Comparison of ENCODE assay signal across 25 cellular contexts in genomic region chr18:9931146-9931545, GRCh38. TPM values are rescaled to one million over a fixed set of nuclear protein-coding genes. Genes with fewer than 3 reads are reported as not detected.
"Had no signal": no experiment of that assay in that cellular context is flagged by ENCODE, and none has a peak within 500 bp of the region (broad histone marks: within the 10 kb centered on the region; RNA-seq: fewer than 3 reads in every experiment).

No MANE protein-coding gene starts in this region.

- H3K27me3 Mint-ChIP-seq: activated CD4-positive, alpha-beta T cell treated with anti-CD3 and anti-CD28 coated beads, Interleukin-2, amount 10 ng/mL, durations not matched to agents 7 days and 5 days; activated naive CD4-positive, alpha-beta T cell treated with anti-CD3 and anti-CD28 coated beads, Interleukin-2, amount 10 ng/mL, durations not matched to agents 7 days and 5 days; effector memory CD8-positive, alpha-beta T cell; natural killer cell treated with Interleukin-12 subunit alpha and Interleukin-12 subunit beta and Interleukin-15 and Interleukin-18, amount 100 ng/mL, for 72 hours had no signal

- H3K9ac ChIP-seq: parathyroid adenoma had no signal

- H3K4me3 Mint-ChIP-seq: activated CD4-positive, alpha-beta T cell treated with anti-CD3 and anti-CD28 coated beads, Interleukin-2, amount 10 ng/mL, durations not matched to agents 7 days and 5 days; activated CD8-positive, alpha-beta T cell treated with anti-CD3 and anti-CD28 coated beads, Interleukin-2, amount 10 ng/mL, durations not matched to agents 7 days and 5 days; activated naive CD4-positive, alpha-beta T cell treated with anti-CD3 and anti-CD28 coated beads, Interleukin-2, amount 10 ng/mL, durations not matched to agents 7 days and 5 days; effector memory CD8-positive, alpha-beta T cell; natural killer cell treated with Interleukin-12 subunit alpha and Interleukin-12 subunit beta and Interleukin-15 and Interleukin-18, amount 100 ng/mL, for 72 hours had no signal

- ATAC-seq: activated CD8-positive, alpha-beta T cell treated with anti-CD3 and anti-CD28 coated beads, Interleukin-2, amount 10 ng/mL, durations not matched to agents 7 days and 5 days; effector memory CD8-positive, alpha-beta T cell; gastroesophageal sphincter; left ventricle myocardium superior; mucosa of descending colon; natural killer cell treated with Interleukin-12 subunit alpha and Interleukin-12 subunit beta and Interleukin-15 and Interleukin-18, amount 100 ng/mL, for 72 hours; right cardiac atrium had no signal

- H2AFZ ChIP-seq: hepatocyte, parathyroid adenoma had no signal

- H3K27me3 ChIP-seq: brain microvascular endothelial cell, gastroesophageal sphincter, hepatocyte, transverse colon had no signal

- H3K9me3 Mint-ChIP-seq: activated CD4-positive, alpha-beta T cell treated with anti-CD3 and anti-CD28 coated beads, Interleukin-2, amount 10 ng/mL, durations not matched to agents 7 days and 5 days; activated naive CD4-positive, alpha-beta T cell treated with anti-CD3 and anti-CD28 coated beads, Interleukin-2, amount 10 ng/mL, durations not matched to agents 7 days and 5 days; effector memory CD8-positive, alpha-beta T cell; natural killer cell treated with Interleukin-12 subunit alpha and Interleukin-12 subunit beta and Interleukin-15 and Interleukin-18, amount 100 ng/mL, for 72 hours had no signal

- H3K4me3 ChIP-seq: coronary artery, gastroesophageal sphincter, hepatocyte, mucosa of descending colon, transverse colon had no signal

- H3K36me3 Mint-ChIP-seq: natural killer cell treated with Interleukin-12 subunit alpha and Interleukin-12 subunit beta and Interleukin-15 and Interleukin-18, amount 100 ng/mL, for 72 hours had no signal

- H3K9me3 ChIP-seq: gastroesophageal sphincter, mucosa of descending colon, transverse colon had no signal

- H3K27ac ChIP-seq: brain microvascular endothelial cell, coronary artery, gastroesophageal sphincter, hepatocyte, parathyroid adenoma, transverse colon had no signal

- DNase-seq: activated CD4-positive, alpha-beta T cell treated with anti-CD3 and anti-CD28 coated beads for 1 hour; activated CD4-positive, alpha-beta T cell treated with anti-CD3 and anti-CD28 coated beads, Interleukin-2, amount 10 ng/mL, durations not matched to agents 7 days and 5 days; activated CD8-positive, alpha-beta T cell treated with anti-CD3 and anti-CD28 coated beads, Interleukin-2, amount 10 ng/mL, durations not matched to agents 7 days and 5 days; activated effector memory CD4-positive, alpha-beta T cell treated with anti-CD3 and anti-CD28 coated beads, Interleukin-2, amount 50 U/mL, for 16 hours; activated naive CD4-positive, alpha-beta T cell treated with anti-CD3 and anti-CD28 coated beads, Interleukin-2, amount 10 ng/mL, durations not matched to agents 7 days and 5 days; amniotic stem cell; brain microvascular endothelial cell; effector memory CD8-positive, alpha-beta T cell; left cardiac atrium; left ventricle myocardium superior; mucosa of descending colon; right cardiac atrium; stimulated activated CD4-positive, alpha-beta T cell treated with anti-CD3 and anti-CD28 coated beads, Interleukin-2, amount 100 ng/mL, for 48 hours; stimulated activated naive CD4-positive, alpha-beta T cell treated with Interleukin-2 at 50 U/mL for 16 hours; T-helper 2 cell; transverse colon had no signal

- H3K27ac Mint-ChIP-seq: activated CD4-positive, alpha-beta T cell treated with anti-CD3 and anti-CD28 coated beads, Interleukin-2, amount 10 ng/mL, durations not matched to agents 7 days and 5 days; activated CD8-positive, alpha-beta T cell treated with anti-CD3 and anti-CD28 coated beads, Interleukin-2, amount 10 ng/mL, durations not matched to agents 7 days and 5 days; activated naive CD4-positive, alpha-beta T cell treated with anti-CD3 and anti-CD28 coated beads, Interleukin-2, amount 10 ng/mL, durations not matched to agents 7 days and 5 days; natural killer cell treated with Interleukin-12 subunit alpha and Interleukin-12 subunit beta and Interleukin-15 and Interleukin-18, amount 100 ng/mL, for 72 hours had no signal

RNA-seq across cellular contexts. Expression of gene TXNDC2, which starts 45.4 kb away (rescaled TPM):
- total RNA-seq: activated CD4-positive, alpha-beta T cell treated with anti-CD3 and anti-CD28 coated beads, Interleukin-2, amount 10 ng/mL, durations not matched to agents 7 days and 5 days; activated CD8-positive, alpha-beta T cell treated with anti-CD3 and anti-CD28 coated beads, Interleukin-2, amount 10 ng/mL, durations not matched to agents 7 days and 5 days; cardiac septum; cerebellum; hepatocyte; left ventricle myocardium superior; myocyte; natural killer cell treated with Interleukin-12 subunit alpha and Interleukin-12 subunit beta and Interleukin-15 and Interleukin-18, amount 100 ng/mL, for 72 hours; urinary bladder had no signal
